Comparison of ENCODE assay signal across 8 cellular contexts in genomic region chr17:48671697-48672171, GRCh38. TPM values are rescaled to one million over a fixed set of nuclear protein-coding genes. Genes with fewer than 3 reads are reported as not detected.
A peak's percentile ranks its signal among the peaks of the same experiment; 100 is the strongest.
DNase-seq lines count a peak whose midpoint lies in the region; ATAC-seq and FAIRE-seq lines count a peak whose summit lies in the region.

No MANE protein-coding gene starts in this region.

- H3K27ac ChIP-seq in HUES6 (ENCODE audit: low read depth, low read length) = no peak overlapping the region

- FAIRE-seq in frontal cortex (lab: Jason Lieb, UNC) = no peak

- H3K4me3 Mint-ChIP-seq in stimulated activated naive CD8-positive, alpha-beta T cell treated with anti-CD3 and anti-CD28 coated beads, Interleukin-15, amount 100 ng/mL, for 72 hours = peak overlapping the region; percentile 44 to 64

- peak overlapping the region in 1 of 2 donors; percentile 35 for H3K27ac Mint-ChIP-seq in stimulated activated naive CD8-positive, alpha-beta T cell treated with anti-CD3 and anti-CD28 coated beads, Interleukin-15, amount 100 ng/mL, for 72 hours

- H3K9ac ChIP-seq in HUES6 (ENCODE audit: low read length) = no peak overlapping the region

- no peaks in the 10 kb centered on the region for H3K9me3 ChIP-seq in HUES6 (ENCODE audit: control insufficient read depth, insufficient read depth, low read depth, low read length)
- no peaks in the 10 kb centered on the region for H3K9me3 ChIP-seq in neuron (ENCODE audit: low read length)

- H3K27me3 ChIP-seq in HUES6 (ENCODE audit: control insufficient read depth, insufficient read depth, low read length) (peaks cover 45% of the 10 kb centered on the region), neuron (ENCODE audit: insufficient read depth, low read length) (peaks cover 8% of the 10 kb centered on the region)

- peak overlapping the region; percentile 41 for H3K4me3 ChIP-seq in HUES6 (ENCODE audit: low read depth, low read length)
- H3K4me3 ChIP-seq in neuron (ENCODE audit: low read length) = peak overlapping the region; percentile 3

- H3K4me1 Mint-ChIP-seq in stimulated activated naive CD8-positive, alpha-beta T cell treated with anti-CD3 and anti-CD28 coated beads, Interleukin-15, amount 100 ng/mL, for 72 hours = peaks cover 6% of the 10 kb centered on the region

- no peaks in the 10 kb centered on the region for H3K4me1 ChIP-seq in HUES6 (ENCODE audit: control insufficient read depth, insufficient read depth, low read length)
- H3K4me1 ChIP-seq in neuron (ENCODE audit: insufficient read depth, low read length) = peaks cover 3% of the 10 kb centered on the region

- DNase-seq in COLO829 (ENCODE audit: low spot score) (peak; percentile 86), RPMI7951 (ENCODE audit: low read depth) (peak; percentile 74), frontal cortex (ENCODE audit: low spot score in 2 of 2) (peak; percentile 63 to 82)
- peak; percentile 52 for DNase-seq in activated effector memory CD4-positive, alpha-beta T cell treated with Interleukin-2 at 50 U/mL for 16 hours
- peak; percentile 57 to 63 for DNase-seq in stimulated activated naive CD8-positive, alpha-beta T cell treated with anti-CD3 and anti-CD28 coated beads, Interleukin-15, amount 100 ng/mL, for 72 hours

- no peaks in the 10 kb centered on the region for H3K36me3 ChIP-seq in HUES6 (ENCODE audit: control insufficient read depth, insufficient read depth, low read length)
- H3K36me3 ChIP-seq in neuron (ENCODE audit: insufficient read depth, low read length) = no peaks in the 10 kb centered on the region

- no peaks in the 10 kb centered on the region for H3K9me3 Mint-ChIP-seq in stimulated activated naive CD8-positive, alpha-beta T cell treated with anti-CD3 and anti-CD28 coated beads, Interleukin-15, amount 100 ng/mL, for 72 hours

- no peak for ATAC-seq in stimulated activated naive CD8-positive, alpha-beta T cell treated with anti-CD3 and anti-CD28 coated beads, Interleukin-15, amount 100 ng/mL, for 72 hours
- no peak for ATAC-seq in GM21447 (IDR thresholded peaks at IDR 0.05; ENCODE audit: unreplicated experiment)

- peaks cover 64% of the 10 kb centered on the region for H3K27me3 Mint-ChIP-seq in stimulated activated naive CD8-positive, alpha-beta T cell treated with anti-CD3 and anti-CD28 coated beads, Interleukin-15, amount 100 ng/mL, for 72 hours

- H2AFZ ChIP-seq in neuron (ENCODE audit: low read depth, low read length) = no peak overlapping the region

RNA-seq across cellular contexts. Expression of gene HOXB9, which starts 45.6 kb away (rescaled TPM):
- total RNA-seq in RPMI7951 (2014; rRNA removed; shearing (Covaris generic)) = 2.3 and 4.1 TPM in 2 replicates
- total RNA-seq in frontal cortex = not detected

RNA-seq across cellular contexts. Expression of gene PRAC1, which starts 50.6 kb away (rescaled TPM):
- not detected in 2 replicates for total RNA-seq in RPMI7951 (2014; rRNA removed; shearing (Covaris generic))
- total RNA-seq in frontal cortex = not detected

RNA-seq across cellular contexts. Expression of gene PRAC2, which starts 51.3 kb away (rescaled TPM):
- 2.4 and 6.1 TPM in 2 replicates for total RNA-seq in RPMI7951 (2014; rRNA removed; shearing (Covaris generic))
- total RNA-seq in frontal cortex = not detected

RNA-seq across cellular contexts. Expression of gene HOXB8, which starts 56.6 kb away (rescaled TPM):
- total RNA-seq in RPMI7951 (2014; rRNA removed; shearing (Covaris generic)) = 0.24 and 0.49 TPM in 2 replicates
- not detected for total RNA-seq in frontal cortex

RNA-seq across cellular contexts. Expression of gene HOXB13, which starts 56.8 kb away (rescaled TPM):
- 4.7 and 5.4 TPM in 2 replicates for total RNA-seq in RPMI7951 (2014; rRNA removed; shearing (Covaris generic))
- not detected for total RNA-seq in frontal cortex
